In the genomic region with DNA sequence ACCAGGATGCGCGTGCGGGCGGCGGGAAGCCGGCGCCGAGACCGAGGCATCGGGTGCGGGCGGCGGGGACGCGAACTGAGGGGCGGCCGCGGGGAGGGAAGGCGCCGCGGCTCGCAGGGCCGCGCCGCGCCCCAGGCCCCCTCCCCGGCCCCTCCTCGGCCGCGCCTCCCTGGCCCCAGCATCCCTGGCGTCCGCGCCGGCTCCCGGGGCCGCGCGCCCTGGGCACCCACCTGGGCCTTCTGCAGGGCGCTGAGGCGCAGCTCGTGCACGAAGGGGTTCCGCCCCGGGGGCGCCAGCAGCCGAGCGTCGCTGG, we compare ENCODE assay signal across 8 cellular contexts. TPM values are rescaled to one million over a fixed set of nuclear protein-coding genes. Genes with fewer than 3 reads are reported as not detected.
DNase-seq lines count a peak whose midpoint lies in the region; ATAC-seq and TF ChIP-seq lines count a peak whose summit lies in the region.

No MANE protein-coding gene starts in this region.

- peaks cover 24% of the 10 kb centered on the region for H4K20me1 ChIP-seq in DOHH2 (ENCODE audit: control insufficient read depth, insufficient read depth, low read depth, low read length)

- H3K4me3 ChIP-seq in DOHH2 (ENCODE audit: low read length) (peak overlapping the region; percentile 76), brain microvascular endothelial cell (ENCODE audit: low read depth, low read length) (peak overlapping the region; percentile 67), mesodermal cell (ENCODE audit: extremely low read depth, insufficient read depth, low read length, poor library complexity, severe bottlenecking) (peak overlapping the region; percentile 74)

- DNase-seq in brain microvascular endothelial cell (no peak), Kasumi-1 (lab: John Stamatoyannopoulos, UW) (no peak), NCI-H187 (lab: John Stamatoyannopoulos, UW) (no peak)
- no peak for DNase-seq in stimulated activated CD4-positive, alpha-beta T cell treated with anti-CD3 and anti-CD28 coated beads, Interleukin-1b, Interleukin-23, amount 100 ng/mL, for 48 hours

- H3K27ac ChIP-seq in DOHH2 (ENCODE audit: low read depth, low read length), result no peak overlapping the region
- H3K27ac ChIP-seq in brain microvascular endothelial cell, result peak overlapping the region; percentile 93
- no peak overlapping the region for H3K27ac ChIP-seq in mesodermal cell (ENCODE audit: low read depth, low read length, severe bottlenecking)

- H3K27me3 ChIP-seq in DOHH2 (ENCODE audit: control insufficient read depth, low read length) (no peaks in the 10 kb centered on the region), brain microvascular endothelial cell (replicated peaks) (no peaks in the 10 kb centered on the region)

- ATAC-seq in GM21390 (IDR thresholded peaks at IDR 0.05; ENCODE audit: unreplicated experiment) (peak; percentile 25), HG03571 (IDR thresholded peaks at IDR 0.05; ENCODE audit: unreplicated experiment) (peak; percentile 34)

- 0% methylated on average over 23 to 48 of the region's 48 CpGs for WGBS in mesodermal cell (ENCODE audit: insufficient coverage in 2 of 2), 2 experiments

- H3K9me3 ChIP-seq in DOHH2 (ENCODE audit: control insufficient read depth, insufficient read depth, low read length) (no peaks in the 10 kb centered on the region), mesodermal cell (ENCODE audit: control insufficient read depth, low read length) (no peaks in the 10 kb centered on the region)

- H3K9me2 ChIP-seq in DOHH2 (replicated peaks; ENCODE audit: control insufficient read depth, low read length), result no peaks in the 10 kb centered on the region

- peaks cover 52% of the 10 kb centered on the region for H3K79me2 ChIP-seq in DOHH2 (ENCODE audit: control insufficient read depth, low read length)

- no peak for TF ChIP-seq CTCF in DOHH2 (IDR thresholded peaks at IDR 0.05; ENCODE audit: low read depth, low read length, poor library complexity, severe bottlenecking)
- TF ChIP-seq CTCF in brain microvascular endothelial cell (IDR thresholded peaks at IDR 0.05; ENCODE audit: low read depth, low read length, missing control alignments), result no peak

- H3F3A ChIP-seq in DOHH2 (ENCODE audit: control insufficient read depth, insufficient read depth), result 0 out of 2 replicates have a peak, but pooled peaks cover 7% of the 10 kb centered on the region

- H3K4me2 ChIP-seq in DOHH2 (ENCODE audit: low read length), result peak overlapping the region; percentile 82

- H3K36me3 ChIP-seq in DOHH2 (ENCODE audit: control insufficient read depth, low read length) (peaks cover 41% of the 10 kb centered on the region), brain microvascular endothelial cell (replicated peaks) (peaks cover 13% of the 10 kb centered on the region), mesodermal cell (ENCODE audit: control insufficient read depth, insufficient read depth, low read length) (peaks cover 33% of the 10 kb centered on the region)

- in situ Hi-C loops in brain microvascular endothelial cell (cut with HindIII; ENCODE audit: low pct_ligation_motif_present, low sequenced_read_pairs), result no loop called here

- H3K4me1 ChIP-seq in DOHH2 (ENCODE audit: control insufficient read depth, low read length) (peaks cover 47% of the 10 kb centered on the region), mesodermal cell (ENCODE audit: control insufficient read depth, insufficient read depth, low read length, poor library complexity, severe bottlenecking) (no peaks in the 10 kb centered on the region)

RNA-seq across cellular contexts. Expression of a gene that starts 0.3 kb away (rescaled TPM):
- polyA plus RNA-seq in mesodermal cell (2013, experiment 1 of 2), result 60.5 TPM
- 52.3 TPM for polyA plus RNA-seq in mesodermal cell (2013, experiment 2 of 2)
